Comparison of ENCODE assay signal across 8 cellular contexts in genomic region chr6:33298773-33299236, GRCh38. TPM values are rescaled to one million over a fixed set of nuclear protein-coding genes. Genes with fewer than 3 reads are reported as not detected.
A peak's percentile ranks its signal among the peaks of the same experiment; 100 is the strongest.
DNase-seq lines count a peak whose midpoint lies in the region; ATAC-seq and TF ChIP-seq lines count a peak whose summit lies in the region.

A gene with protein sequence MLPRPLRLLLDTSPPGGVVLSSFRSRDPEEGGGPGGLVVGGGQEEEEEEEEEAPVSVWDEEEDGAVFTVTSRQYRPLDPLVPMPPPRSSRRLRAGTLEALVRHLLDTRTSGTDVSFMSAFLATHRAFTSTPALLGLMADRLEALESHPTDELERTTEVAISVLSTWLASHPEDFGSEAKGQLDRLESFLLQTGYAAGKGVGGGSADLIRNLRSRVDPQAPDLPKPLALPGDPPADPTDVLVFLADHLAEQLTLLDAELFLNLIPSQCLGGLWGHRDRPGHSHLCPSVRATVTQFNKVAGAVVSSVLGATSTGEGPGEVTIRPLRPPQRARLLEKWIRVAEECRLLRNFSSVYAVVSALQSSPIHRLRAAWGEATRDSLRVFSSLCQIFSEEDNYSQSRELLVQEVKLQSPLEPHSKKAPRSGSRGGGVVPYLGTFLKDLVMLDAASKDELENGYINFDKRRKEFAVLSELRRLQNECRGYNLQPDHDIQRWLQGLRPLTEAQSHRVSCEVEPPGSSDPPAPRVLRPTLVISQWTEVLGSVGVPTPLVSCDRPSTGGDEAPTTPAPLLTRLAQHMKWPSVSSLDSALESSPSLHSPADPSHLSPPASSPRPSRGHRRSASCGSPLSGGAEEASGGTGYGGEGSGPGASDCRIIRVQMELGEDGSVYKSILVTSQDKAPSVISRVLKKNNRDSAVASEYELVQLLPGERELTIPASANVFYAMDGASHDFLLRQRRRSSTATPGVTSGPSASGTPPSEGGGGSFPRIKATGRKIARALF (minus strand): TSS chr6:33298942. CDS start chr6:33298610, 332 bp downstream.

- H3K9me3 Mint-ChIP-seq in osteocyte (ENCODE audit: unreplicated experiment) = no peaks in the 10 kb centered on the region

- DNase-seq in AG08395 (ENCODE audit: low spot score) (peak; percentile 65), RPMI7951 (ENCODE audit: low read depth) (peak; percentile 65), cardiac septum (ENCODE audit: low spot score) (peak; percentile 96), osteocyte (ENCODE audit: extremely low spot score, unreplicated experiment) (no peak), foreskin melanocyte (no peak)

- intact Hi-C loops in cardiac septum (cut with DNase I) = loop anchor here (1.0 to 2.0 kb wide), 2 partner anchors 22 to 50 kb away; partner anchors contain the start of gene B3GALT4

- no peaks in the 10 kb centered on the region for H3K27me3 Mint-ChIP-seq in osteocyte (ENCODE audit: unreplicated experiment)

- no peak for TF ChIP-seq CTCF in osteocyte (IDR thresholded peaks at IDR 0.05)

- peak within 1 kb of the TSS; percentile 98 for H3K4me3 Mint-ChIP-seq in osteocyte (ENCODE audit: unreplicated experiment)

- H3K27ac ChIP-seq in adipose tissue (ENCODE audit: low read depth, low read length) = peak within 1 kb of the TSS; percentile 92

- H3K36me3 Mint-ChIP-seq in osteocyte (ENCODE audit: unreplicated experiment) = peaks cover 20% of the 10 kb centered on the region

- peak; percentile 21 for ATAC-seq in GM18517 (IDR thresholded peaks at IDR 0.05; ENCODE audit: unreplicated experiment)
- ATAC-seq in HG03280 (IDR thresholded peaks at IDR 0.05; ENCODE audit: unreplicated experiment) = peak; percentile 28

- H3K4me1 Mint-ChIP-seq in osteocyte (ENCODE audit: unreplicated experiment) = peaks cover 30% of the 10 kb centered on the region

- WGBS in adipose tissue, 3 donors = 0% methylated on average over 29 to 34 of the region's 34 CpGs

- H3K27ac Mint-ChIP-seq in osteocyte (ENCODE audit: unreplicated experiment) = peak within 1 kb of the TSS; percentile 100

RNA-seq across cellular contexts. Expression of the gene that starts here (rescaled TPM):
- total RNA-seq in RPMI7951 (2014; rRNA removed; shearing (Covaris generic)) = 24.3 and 27.5 TPM in 2 replicates
- 10 to 100 TPM; 33.1 to 64.3 (median 49.0) TPM for polyA plus RNA-seq in adipose tissue
- total RNA-seq in cardiac septum (46.9 TPM), osteocyte (72.4 and 77.6 TPM in 2 replicates)

Comparison
In these comparisons a context has a peak if more than half of its experiments do, and no peak if none do; other contexts are left out.
1. DNase-seq: peak in AG08395 (single experiment), RPMI7951 (single experiment) and cardiac septum (single experiment); none in osteocyte (single experiment) and foreskin melanocyte (single experiment).